ENCODE assay signal across 12 cellular contexts in the genomic region with DNA sequence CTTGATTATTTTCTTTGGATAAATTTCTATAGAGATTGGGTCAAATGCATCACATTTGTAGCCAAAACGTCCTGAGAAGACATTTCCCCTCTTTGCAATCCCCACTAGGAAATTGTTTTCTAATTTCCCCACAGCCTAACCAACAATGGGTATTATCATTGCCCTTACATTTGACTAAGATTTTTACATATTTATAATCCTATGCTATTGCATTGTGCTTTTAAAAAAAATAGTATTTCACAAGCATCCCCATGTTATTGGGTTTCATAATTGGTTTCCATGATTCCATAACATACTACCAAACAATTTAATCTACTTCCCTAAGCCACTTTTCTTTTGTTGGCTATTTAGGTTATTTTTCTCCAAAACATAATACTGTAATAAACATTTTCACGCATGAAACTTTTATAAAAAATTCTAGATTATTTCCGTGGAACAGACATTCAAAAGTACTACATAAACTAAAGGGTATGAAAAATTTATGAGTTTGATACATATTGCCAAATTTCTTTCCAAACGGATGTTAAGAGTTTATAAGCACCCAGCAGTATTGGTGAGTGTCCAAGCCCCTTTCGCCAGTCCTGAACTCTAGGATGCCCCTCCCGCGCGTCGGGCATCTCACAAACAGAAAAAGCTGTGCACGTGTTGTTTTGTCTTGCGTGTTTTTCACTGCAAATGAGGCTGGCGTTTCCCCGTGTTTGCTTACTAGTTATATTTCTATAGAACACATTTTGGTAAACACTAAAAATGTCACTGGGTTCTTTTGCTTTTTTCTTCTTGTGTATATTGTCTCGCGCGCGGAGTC. TPM values are rescaled to one million over a fixed set of nuclear protein-coding genes. Genes with fewer than 3 reads are reported as not detected.
DNase-seq lines count a peak whose midpoint lies in the region; ATAC-seq lines count a peak whose summit lies in the region.
"Had no signal": no experiment of that assay in that cellular context is flagged by ENCODE, and none has a peak within 500 bp of the region (broad histone marks: within the 10 kb centered on the region; RNA-seq: fewer than 3 reads in every experiment).

No MANE protein-coding gene starts in this region.

- H3K27ac Mint-ChIP-seq in activated T-cell treated with anti-CD3 and anti-CD28 coated beads, Interleukin-2, amount 50 U/mL, for 72 hours, result no peak overlapping the region
- H3K27ac Mint-ChIP-seq in effector memory CD8-positive, alpha-beta T cell, result no peak overlapping the region
- no peak overlapping the region for H3K27ac Mint-ChIP-seq in stimulated activated effector memory CD8-positive, alpha-beta T cell treated with anti-CD3 and anti-CD28 coated beads, Interleukin-12 subunit alpha, Interleukin-12 subunit beta, amount 100 ng/mL, for 72 hours
- H3K27ac Mint-ChIP-seq: dendritic cell treated with granulocyte-macrophage colony-stimulating factor and Interleukin-4, amounts not matched to agents 40 ng/mL and 50 ng/mL, for 4 days had no signal

- H3K4me3 Mint-ChIP-seq in activated T-cell treated with anti-CD3 and anti-CD28 coated beads, Interleukin-2, amount 50 U/mL, for 72 hours, result peak overlapping the region; percentile 64 to 82
- peak overlapping the region; percentile 74 to 76 for H3K4me3 Mint-ChIP-seq in effector memory CD8-positive, alpha-beta T cell
- H3K4me3 Mint-ChIP-seq in stimulated activated effector memory CD8-positive, alpha-beta T cell treated with anti-CD3 and anti-CD28 coated beads, Interleukin-12 subunit alpha, Interleukin-12 subunit beta, amount 100 ng/mL, for 72 hours, result peak overlapping the region; percentile 68

- H3K27me3 Mint-ChIP-seq in activated T-cell treated with anti-CD3 and anti-CD28 coated beads, Interleukin-2, amount 50 U/mL, for 72 hours (ENCODE audit: low read depth), result peaks cover 72% of the 10 kb centered on the region
- H3K27me3 Mint-ChIP-seq in effector memory CD8-positive, alpha-beta T cell, result peaks cover 69 to 79% of the 10 kb centered on the region in 2 donors

- ATAC-seq in activated T-cell treated with anti-CD3 and anti-CD28 coated beads, Interleukin-2, amount 50 U/mL, for 72 hours (replicated peaks in 1 of 2), result no peak
- ATAC-seq in effector memory CD8-positive, alpha-beta T cell (replicated peaks), result no peak
- ATAC-seq in stimulated activated effector memory CD8-positive, alpha-beta T cell treated with anti-CD3 and anti-CD28 coated beads, Interleukin-12 subunit alpha, Interleukin-12 subunit beta, amount 100 ng/mL, for 72 hours, result no peak
- ATAC-seq in HG03378 (IDR thresholded peaks at IDR 0.05; ENCODE audit: unreplicated experiment), result no peak

- H3K36me3 Mint-ChIP-seq in activated T-cell treated with anti-CD3 and anti-CD28 coated beads, Interleukin-2, amount 50 U/mL, for 72 hours (ENCODE audit: insufficient read depth in 2 of 2), result no peaks in the 10 kb centered on the region
- H3K36me3 Mint-ChIP-seq in effector memory CD8-positive, alpha-beta T cell (ENCODE audit: insufficient read depth), result no peaks in the 10 kb centered on the region
- H3K36me3 Mint-ChIP-seq in stimulated activated effector memory CD8-positive, alpha-beta T cell treated with anti-CD3 and anti-CD28 coated beads, Interleukin-12 subunit alpha, Interleukin-12 subunit beta, amount 100 ng/mL, for 72 hours, result no peaks in the 10 kb centered on the region

- no peaks in the 10 kb centered on the region for H3K9me3 Mint-ChIP-seq in activated T-cell treated with anti-CD3 and anti-CD28 coated beads, Interleukin-2, amount 50 U/mL, for 72 hours
- H3K9me3 Mint-ChIP-seq in effector memory CD8-positive, alpha-beta T cell, result no peaks in the 10 kb centered on the region
- no peaks in the 10 kb centered on the region for H3K9me3 Mint-ChIP-seq in stimulated activated effector memory CD8-positive, alpha-beta T cell treated with anti-CD3 and anti-CD28 coated beads, Interleukin-12 subunit alpha, Interleukin-12 subunit beta, amount 100 ng/mL, for 72 hours
- H3K9me3 Mint-ChIP-seq: dendritic cell treated with granulocyte-macrophage colony-stimulating factor and Interleukin-4, amounts not matched to agents 40 ng/mL and 50 ng/mL, for 4 days had no signal

- DNase-seq in activated T-cell treated with anti-CD3 and anti-CD28 coated beads, Interleukin-2, amount 50 U/mL, for 72 hours, result no peak
- no peak for DNase-seq in activated T-cell treated with anti-CD3 and anti-CD28 coated beads, Interleukin-2, amount 50 U/mL, for 1 hour
- DNase-seq in NCI-H69 (lab: John Stamatoyannopoulos, UW), result peak; percentile 54
- no peak for DNase-seq in effector memory CD8-positive, alpha-beta T cell
- no peak for DNase-seq in stimulated activated effector memory CD8-positive, alpha-beta T cell treated with anti-CD3 and anti-CD28 coated beads, Interleukin-12 subunit alpha, Interleukin-12 subunit beta, amount 100 ng/mL, for 72 hours (ENCODE audit: low spot score in 2 of 2)
- DNase-seq in NCI-H748 (lab: John Stamatoyannopoulos, UW; ENCODE audit: unreplicated experiment), result no peak
- no peak for DNase-seq in DMS114 treated with DMSO at 0.1 percent for 48 hours (lab: John Stamatoyannopoulos, UW; ENCODE audit: unreplicated experiment)
- DNase-seq: NCI-H1417 treated with DMSO at 0.1 percent for 48 hours, upper lobe of left lung had no signal

- peaks cover 15% of the 10 kb centered on the region for H3K4me1 Mint-ChIP-seq in activated T-cell treated with anti-CD3 and anti-CD28 coated beads, Interleukin-2, amount 50 U/mL, for 72 hours (ENCODE audit: low read depth)
- peaks cover 8 to 15% of the 10 kb centered on the region in 2 donors for H3K4me1 Mint-ChIP-seq in effector memory CD8-positive, alpha-beta T cell (ENCODE audit: low read depth in 2 of 2)
- peaks cover 16% of the 10 kb centered on the region for H3K4me1 Mint-ChIP-seq in stimulated activated effector memory CD8-positive, alpha-beta T cell treated with anti-CD3 and anti-CD28 coated beads, Interleukin-12 subunit alpha, Interleukin-12 subunit beta, amount 100 ng/mL, for 72 hours

RNA-seq across cellular contexts. Expression of a gene that starts 2.0 kb away (rescaled TPM):
- total RNA-seq in activated T-cell treated with anti-CD3 and anti-CD28 coated beads, Interleukin-2, amount 50 U/mL, for 72 hours, result not detected
- total RNA-seq: prostate gland had no signal
